10 cellular contexts compared by ENCODE assay signal in genomic region chr2:201858781-201859180, GRCh38. TPM values are rescaled to one million over a fixed set of nuclear protein-coding genes. Genes with fewer than 3 reads are reported as not detected.
DNase-seq lines count a peak whose midpoint lies in the region; ATAC-seq and TF ChIP-seq lines count a peak whose summit lies in the region.
"Had no signal": no experiment of that assay in that cellular context is flagged by ENCODE, and none has a peak within 500 bp of the region (broad histone marks: within the 10 kb centered on the region; RNA-seq: fewer than 3 reads in every experiment).

No MANE protein-coding gene starts in this region.

- WGBS in mesenchymal stem cell = 0% methylated on average over 8 of the region's 11 CpGs
- 3 to 6% (median 4%) methylated on average over 11 of the region's 11 CpGs for WGBS in stomach, 5 donors

- no peaks in the 10 kb centered on the region for H3K9me3 Mint-ChIP-seq in activated naive CD4-positive, alpha-beta T cell treated with anti-CD3 and anti-CD28 coated beads, Interleukin-2, amount 50 U/mL, for 24 hours

- peaks cover 5% of the 10 kb centered on the region for H3K4me1 ChIP-seq in mesenchymal stem cell (ENCODE audit: control insufficient read depth, insufficient read depth, low read depth, low read length)
- peaks cover 0 to 32% (median 8%) of the 10 kb centered on the region in 4 donors for H3K4me1 ChIP-seq in stomach

- no peak overlapping the region for H3K14ac ChIP-seq in mesenchymal stem cell (ENCODE audit: low read length in 2 of 2)

- H3K27ac ChIP-seq in mesenchymal stem cell (ENCODE audit: low read length, poor library complexity, severe bottlenecking) = peak overlapping the region; percentile 22
- peak overlapping the region in 2 of 5 donors; percentile 0 to 13 for H3K27ac ChIP-seq in stomach
- no peak overlapping the region for H3K27ac ChIP-seq in RWPE1

- H3K79me1 ChIP-seq in mesenchymal stem cell (replicated peaks; ENCODE audit: low read length, poor library complexity, severe bottlenecking) = no peaks in the 10 kb centered on the region

- peaks cover 25% of the 10 kb centered on the region for H3K4me1 Mint-ChIP-seq in activated naive CD4-positive, alpha-beta T cell treated with anti-CD3 and anti-CD28 coated beads, Interleukin-2, amount 50 U/mL, for 24 hours

- peaks cover 11% of the 10 kb centered on the region for H3K27me3 Mint-ChIP-seq in activated naive CD4-positive, alpha-beta T cell treated with anti-CD3 and anti-CD28 coated beads, Interleukin-2, amount 50 U/mL, for 24 hours

- POLR2A ChIA-PET in RWPE1 (lab: Yijun Ruan, JAX; ENCODE audit: low non-redundant PET) = no interaction called here

- H3K4me3 ChIP-seq in mesenchymal stem cell (ENCODE audit: insufficient read depth in 1 of 2, low read depth in 1 of 2, low read length in 2 of 2) (peak overlapping the region in 1 of 2 experiments; percentile 4), stomach (no peak overlapping the region)
- H3K4me3 ChIP-seq: lung had no signal

- no peak for TF ChIP-seq EP300 in stomach (IDR thresholded peaks at IDR 0.05)

- no peak for ATAC-seq in HG03442 (IDR thresholded peaks at IDR 0.05; ENCODE audit: unreplicated experiment)

- no peak overlapping the region for H2BK5ac ChIP-seq in mesenchymal stem cell (ENCODE audit: low read depth, low read length, poor library complexity, severe bottlenecking)

- intact Hi-C loops in stomach (cut with DNase I; ENCODE audit: low total_unique reads) = no loop called here

- TF ChIP-seq CTCF in stomach (IDR thresholded peaks at IDR 0.05) = no peak
- no peak for TF ChIP-seq CTCF in RWPE1 (conservative IDR thresholded peaks at IDR 0.05; ENCODE audit: low read depth)

- H3K36me3 ChIP-seq in mesenchymal stem cell (ENCODE audit: control insufficient read depth in 1 of 2, insufficient read depth in 2 of 2, low read depth in 1 of 2, low read length in 2 of 2) (no peaks in the 10 kb centered on the region), stomach (no peaks in the 10 kb centered on the region)

- H4K91ac ChIP-seq in mesenchymal stem cell (ENCODE audit: low read length) = no peak overlapping the region

- H3K23ac ChIP-seq in mesenchymal stem cell (ENCODE audit: low read length in 2 of 2) = no peak overlapping the region

- no peak overlapping the region for H3K4ac ChIP-seq in mesenchymal stem cell (ENCODE audit: low read depth in 1 of 2, low read length in 2 of 2)

- no peak overlapping the region for H3K18ac ChIP-seq in mesenchymal stem cell (ENCODE audit: low read depth in 1 of 2, low read length in 2 of 2)

- H4K8ac ChIP-seq in mesenchymal stem cell (ENCODE audit: low read length) = no peak overlapping the region

- H3K4me3 Mint-ChIP-seq in activated naive CD4-positive, alpha-beta T cell treated with anti-CD3 and anti-CD28 coated beads, Interleukin-2, amount 50 U/mL, for 24 hours = peak overlapping the region; percentile 30

- no peak for TF ChIP-seq POLR2A in stomach (IDR thresholded peaks at IDR 0.05)

- no peaks in the 10 kb centered on the region for H3K36me3 Mint-ChIP-seq in activated naive CD4-positive, alpha-beta T cell treated with anti-CD3 and anti-CD28 coated beads, Interleukin-2, amount 50 U/mL, for 24 hours

- no peak overlapping the region for H2BK15ac ChIP-seq in mesenchymal stem cell (ENCODE audit: low read depth, poor library complexity, severe bottlenecking)

- peak overlapping the region; percentile 63 for H3K4me2 ChIP-seq in mesenchymal stem cell (ENCODE audit: low read length, poor library complexity, severe bottlenecking)

- H2BK120ac ChIP-seq in mesenchymal stem cell (ENCODE audit: low read depth, low read length) = no peak overlapping the region

- no peak overlapping the region for H3K27ac Mint-ChIP-seq in activated naive CD4-positive, alpha-beta T cell treated with anti-CD3 and anti-CD28 coated beads, Interleukin-2, amount 50 U/mL, for 24 hours

- DNase-seq in activated gamma-delta T cell treated with Interleukin-2 at 50 U/mL for 16 hours (peak; percentile 3), activated gamma-delta T cell (lab: John Stamatoyannopoulos, UW) (no peak), mesenchymal stem cell (peak; percentile 88), ureter (ENCODE audit: low spot score) (peak; percentile 50), stomach (no peak), RWPE1 (ENCODE audit: low spot score) (no peak)

- H3K27me3 ChIP-seq in mesenchymal stem cell (ENCODE audit: control insufficient read depth in 1 of 2, insufficient read depth in 1 of 2, low read length in 2 of 2) (peaks cover 0 to 7% of the 10 kb centered on the region in 2 experiments), stomach (peaks cover 0 to 53% (median 6%) of the 10 kb centered on the region in 3 donors)

- H3K9me3 ChIP-seq in mesenchymal stem cell (ENCODE audit: control insufficient read depth, low read length) = no peaks in the 10 kb centered on the region
- H3K9me3 ChIP-seq in stomach = no peaks in the 10 kb centered on the region

- CTCF ChIA-PET in RWPE1 (lab: Yijun Ruan, JAX) = interaction anchor here (0.6 kb wide), 2 partner anchors 20 to 424 kb away, joined by 3 to 4 read pairs; no protein-coding TSS in a partner anchor

- H2AK5ac ChIP-seq in mesenchymal stem cell (ENCODE audit: low read length, severe bottlenecking) = no peak overlapping the region

- H2AFZ ChIP-seq in mesenchymal stem cell (ENCODE audit: low read depth, low read length) = no peak overlapping the region

- peak overlapping the region in 1 of 2 experiments; percentile 11 for H2BK12ac ChIP-seq in mesenchymal stem cell (ENCODE audit: low read length in 2 of 2)

- H3K9ac ChIP-seq in mesenchymal stem cell (ENCODE audit: low read length) = no peak overlapping the region

RNA-seq across cellular contexts. Expression of gene CDK15, which starts 52.4 kb away (rescaled TPM):
- polyA plus RNA-seq in mesenchymal stem cell (2013, experiment 1 of 2) = 6.9 TPM
- polyA plus RNA-seq in mesenchymal stem cell (2013, experiment 2 of 2) = 6.9 TPM
- total RNA-seq in ureter (2.3 TPM), stomach (10 to 100 TPM in 1 of 5 donors, 1 to 10 TPM in 2, not detected in 2; 1.3 to 24.1 (median 3.6) TPM)
- polyA plus RNA-seq in stomach = 1 to 10 TPM in 2 of 3 donors, under 1 TPM in 1; 0.08 to 6.0 (median 2.9) TPM
- total RNA-seq: T-helper 1 cell treated with Interleukin-12 subunit alpha and Interleukin-12 subunit beta and Interleukin-4 antibody, amounts not matched to agents 30 ng/mL and 1 ng/mL, for 36 hours had no signal

Comparison
In these comparisons a context has a peak if more than half of its experiments do, and no peak if none do; other contexts are left out.
1. DNase-seq: peak in activated gamma-delta T cell treated with Interleukin-2 at 50 U/mL for 16 hours (single experiment), mesenchymal stem cell (single experiment) and ureter (single experiment); none in activated gamma-delta T cell (single experiment), stomach (single experiment) and RWPE1 (single experiment).